25 cellular contexts compared by ENCODE assay signal in genomic region chr5:17448877-17449276, GRCh38. TPM values are rescaled to one million over a fixed set of nuclear protein-coding genes. Genes with fewer than 3 reads are reported as not detected.
"Had no signal": no experiment of that assay in that cellular context is flagged by ENCODE, and none has a peak within 500 bp of the region (broad histone marks: within the 10 kb centered on the region; RNA-seq: fewer than 3 reads in every experiment).

No MANE protein-coding gene starts in this region.

- H3K4me1 ChIP-seq: left ventricle myocardium inferior, psoas muscle, right atrium auricular region, tibial artery had no signal

- H3K4me1 Mint-ChIP-seq: endodermal cell, natural killer cell had no signal

- H3K27me3 ChIP-seq: ovary, right atrium auricular region, tibial artery had no signal

- H3K9me3 ChIP-seq: ovary, psoas muscle, right atrium auricular region, tibial artery had no signal

- DNase-seq: activated CD4-positive, alpha-beta T cell treated with anti-CD3 and anti-CD28 coated beads, Interleukin-2, amount 50 U/mL, for 1 hour; activated CD4-positive, CD25-positive, alpha-beta regulatory T cell treated with anti-CD3 and anti-CD28 coated beads, Interleukin-2, amount 50 U/mL, for 72 hours; activated T-cell treated with anti-CD3 and anti-CD28 coated beads, Interleukin-2, amount 50 U/mL, for 1 hour; amniotic stem cell; endodermal cell; glutamatergic neuron; hippocampal formation; left ventricle myocardium inferior; midbrain; natural killer cell; ovary; psoas muscle; stimulated activated CD4-positive, alpha-beta T cell treated with anti-CD3 and anti-CD28 coated beads, Interleukin-1b, Interleukin-23, amount 100 ng/mL, for 48 hours; tibial artery had no signal

- H3K27ac Mint-ChIP-seq: activated naive CD4-positive, alpha-beta T cell treated with anti-CD3 and anti-CD28 coated beads, Interleukin-2, amount 50 U/mL, for 72 hours; endodermal cell; natural killer cell; stimulated activated naive CD8-positive, alpha-beta T cell treated with anti-CD3 and anti-CD28 coated beads, Interleukin-15, Interleukin-2, amounts not matched to agents 100 ng/mL and 50 ng/mL, for 24 hours had no signal

- H3K27me3 Mint-ChIP-seq: stimulated activated naive CD8-positive, alpha-beta T cell treated with anti-CD3 and anti-CD28 coated beads, Interleukin-15, Interleukin-2, amounts not matched to agents 100 ng/mL and 50 ng/mL, for 24 hours had no signal

- H3K4me3 ChIP-seq: coronary artery, left ventricle myocardium inferior, ovary, psoas muscle, right atrium auricular region, skin epidermis, tibial artery had no signal

- FAIRE-seq: bronchial epithelial cell, frontal cortex had no signal

- H3K9me3 Mint-ChIP-seq: endodermal cell had no signal

- H3K36me3 ChIP-seq: left ventricle myocardium inferior, ovary, right atrium auricular region, tibial artery had no signal

- H3K27ac ChIP-seq: coronary artery, left ventricle myocardium inferior, ovary, psoas muscle, right atrium auricular region, skin epidermis, tibial artery had no signal

- H3K36me3 Mint-ChIP-seq: activated naive CD4-positive, alpha-beta T cell treated with anti-CD3 and anti-CD28 coated beads, Interleukin-2, amount 50 U/mL, for 72 hours; natural killer cell had no signal

- H3K4me3 Mint-ChIP-seq: endodermal cell; natural killer cell; stimulated activated naive CD8-positive, alpha-beta T cell treated with anti-CD3 and anti-CD28 coated beads, Interleukin-15, Interleukin-2, amounts not matched to agents 100 ng/mL and 50 ng/mL, for 24 hours had no signal

RNA-seq across cellular contexts. Expression of gene TAF11L2, which starts 49.2 kb away (rescaled TPM):
- total RNA-seq: activated naive CD4-positive, alpha-beta T cell treated with anti-CD3 and anti-CD28 coated beads, Interleukin-2, amount 50 U/mL, for 72 hours; bronchial epithelial cell; endodermal cell; fibroblast of lung; frontal cortex; left ventricle myocardium inferior; lung microvascular endothelial cell; natural killer cell; ovary; psoas muscle; right atrium auricular region; T-helper 2 cell treated with Interferon-gamma antibody and Interleukin-4, amounts not matched to agents 100 ng/mL and 5 ng/mL, for 36 hours; urinary bladder had no signal
- polyA plus RNA-seq: fibroblast of lung, ovary, psoas muscle, urinary bladder had no signal
